ENCODE assay signal across 1 cellular context in genomic region chr10:29472268-29473086, GRCh38.
TF ChIP-seq lines count a peak whose summit lies in the region.

No MANE protein-coding gene starts in this region.

TF ChIP-seq in liver, 16 proteins besides CTCF, POLR2A, EP300 and RAD21 (continued from another document):
- no peak for TF ChIP-seq ZBTB33 (IDR thresholded peaks at IDR 0.05)
- TF ChIP-seq HNF4G (IDR thresholded peaks at IDR 0.05): no peak
